In the genomic region with DNA sequence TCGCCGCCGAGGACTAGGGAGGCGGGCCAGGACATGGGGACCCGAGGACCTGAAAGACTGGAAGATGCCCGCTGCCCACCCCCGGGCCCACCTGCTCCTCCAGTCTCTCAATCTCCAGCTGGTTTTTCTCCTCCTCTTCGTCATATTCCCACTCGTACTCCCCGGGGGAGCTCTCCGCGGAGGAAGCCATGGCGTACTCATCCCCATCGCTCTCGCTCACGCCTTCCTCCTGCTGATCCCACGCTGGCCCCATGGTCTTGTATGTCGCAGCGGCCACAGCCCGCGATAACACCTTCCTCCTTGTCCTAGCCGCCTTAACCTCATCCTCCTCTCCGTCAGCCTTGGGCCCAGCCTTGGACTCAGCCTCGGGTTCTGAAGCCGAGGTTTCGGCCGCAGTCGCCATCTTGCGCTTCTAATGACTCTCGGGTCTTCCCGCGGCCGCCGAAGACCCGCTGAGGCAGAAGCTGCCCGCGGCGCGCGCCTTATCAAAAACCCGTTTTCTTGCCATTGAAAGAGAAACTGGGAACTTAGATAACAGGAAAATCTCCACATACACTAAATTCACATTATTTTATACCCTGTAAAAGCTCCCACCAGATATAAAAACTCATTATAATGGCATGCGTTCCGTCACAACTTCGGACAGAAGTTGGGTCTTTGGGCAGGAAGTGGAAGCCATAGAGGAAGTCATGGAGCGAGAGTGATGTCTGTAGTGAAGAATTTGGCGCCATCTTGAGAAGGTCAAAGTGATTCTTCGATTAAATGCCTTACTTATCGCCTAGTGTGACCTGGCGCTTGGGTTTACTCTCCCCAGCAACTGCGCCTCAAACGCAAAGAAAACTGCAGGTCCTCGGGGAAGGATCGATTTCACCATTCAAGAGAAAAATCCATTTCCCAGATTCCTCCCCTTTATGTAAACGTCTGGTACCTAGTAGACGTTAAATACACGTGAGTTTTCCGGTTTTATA, we compare ENCODE assay signal across 8 cellular contexts. TPM values are rescaled to one million over a fixed set of nuclear protein-coding genes. Genes with fewer than 3 reads are reported as not detected.
DNase-seq lines count a peak whose midpoint lies in the region; ATAC-seq and TF ChIP-seq lines count a peak whose summit lies in the region.

A gene with protein sequence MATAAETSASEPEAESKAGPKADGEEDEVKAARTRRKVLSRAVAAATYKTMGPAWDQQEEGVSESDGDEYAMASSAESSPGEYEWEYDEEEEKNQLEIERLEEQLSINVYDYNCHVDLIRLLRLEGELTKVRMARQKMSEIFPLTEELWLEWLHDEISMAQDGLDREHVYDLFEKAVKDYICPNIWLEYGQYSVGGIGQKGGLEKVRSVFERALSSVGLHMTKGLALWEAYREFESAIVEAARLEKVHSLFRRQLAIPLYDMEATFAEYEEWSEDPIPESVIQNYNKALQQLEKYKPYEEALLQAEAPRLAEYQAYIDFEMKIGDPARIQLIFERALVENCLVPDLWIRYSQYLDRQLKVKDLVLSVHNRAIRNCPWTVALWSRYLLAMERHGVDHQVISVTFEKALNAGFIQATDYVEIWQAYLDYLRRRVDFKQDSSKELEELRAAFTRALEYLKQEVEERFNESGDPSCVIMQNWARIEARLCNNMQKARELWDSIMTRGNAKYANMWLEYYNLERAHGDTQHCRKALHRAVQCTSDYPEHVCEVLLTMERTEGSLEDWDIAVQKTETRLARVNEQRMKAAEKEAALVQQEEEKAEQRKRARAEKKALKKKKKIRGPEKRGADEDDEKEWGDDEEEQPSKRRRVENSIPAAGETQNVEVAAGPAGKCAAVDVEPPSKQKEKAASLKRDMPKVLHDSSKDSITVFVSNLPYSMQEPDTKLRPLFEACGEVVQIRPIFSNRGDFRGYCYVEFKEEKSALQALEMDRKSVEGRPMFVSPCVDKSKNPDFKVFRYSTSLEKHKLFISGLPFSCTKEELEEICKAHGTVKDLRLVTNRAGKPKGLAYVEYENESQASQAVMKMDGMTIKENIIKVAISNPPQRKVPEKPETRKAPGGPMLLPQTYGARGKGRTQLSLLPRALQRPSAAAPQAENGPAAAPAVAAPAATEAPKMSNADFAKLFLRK (minus strand): TSS at position 422 of the 968 bp plus-strand sequence. CDS start 19 bp downstream, at position 403.

- no peaks in the 10 kb centered on the region for H3K27me3 Mint-ChIP-seq in activated naive CD4-positive, alpha-beta T cell treated with anti-CD3 and anti-CD28 coated beads, Interleukin-2, amount 50 U/mL, for 24 hours

- peak; percentile 64 for DNase-seq in GM04503 (ENCODE audit: low read depth)
- DNase-seq in HFF-Myc (ENCODE audit: extremely low read depth, low read depth): peak; percentile 81
- peak; percentile 68 for DNase-seq in NCI-H1048 (lab: John Stamatoyannopoulos, UW)
- peak; percentile 91 for DNase-seq in glomerular endothelial cell (ENCODE audit: extremely low read depth, low read depth, low spot score)
- peak in 53 of 56 donors; percentile 20 to 91 (median 72) for DNase-seq in nucleus accumbens (lab: John Stamatoyannopoulos, UW)
- peak; percentile 97 for DNase-seq in superior temporal gyrus (ENCODE audit: extremely low spot score)

- peak; percentile 69 for ATAC-seq in SK-N-SH treated with all-trans-retinoic acid at 6 μM for 48 hours

- H3K36me3 Mint-ChIP-seq in activated naive CD4-positive, alpha-beta T cell treated with anti-CD3 and anti-CD28 coated beads, Interleukin-2, amount 50 U/mL, for 24 hours: peaks cover 9% of the 10 kb centered on the region

- TF ChIP-seq CTCF in HFF-Myc (IDR thresholded peaks at IDR 0.05; ENCODE audit: low read depth, low read length, missing control alignments): no peak

- no peaks in the 10 kb centered on the region for H3K9me3 Mint-ChIP-seq in activated naive CD4-positive, alpha-beta T cell treated with anti-CD3 and anti-CD28 coated beads, Interleukin-2, amount 50 U/mL, for 24 hours

- peak within 1 kb of the TSS; percentile 98 for H3K4me3 Mint-ChIP-seq in activated naive CD4-positive, alpha-beta T cell treated with anti-CD3 and anti-CD28 coated beads, Interleukin-2, amount 50 U/mL, for 24 hours

- H3K4me3 ChIP-seq in HFF-Myc (replicated peaks; ENCODE audit: low read depth, low read length): peak within 1 kb of the TSS; percentile 95

- H3K4me1 Mint-ChIP-seq in activated naive CD4-positive, alpha-beta T cell treated with anti-CD3 and anti-CD28 coated beads, Interleukin-2, amount 50 U/mL, for 24 hours: peaks cover 59% of the 10 kb centered on the region

- H3K27ac Mint-ChIP-seq in activated naive CD4-positive, alpha-beta T cell treated with anti-CD3 and anti-CD28 coated beads, Interleukin-2, amount 50 U/mL, for 24 hours: peak within 1 kb of the TSS; percentile 99

TF ChIP-seq in SK-N-SH treated with all-trans-retinoic acid at 6 μM for 48 hours, 23 proteins besides CTCF, POLR2A, EP300 and RAD21:
- TF ChIP-seq PPARA (CRISPR knock-in tag; IDR thresholded peaks at IDR 0.05; ENCODE audit: borderline replicate concordance) (no peak), ZFP3 (CRISPR knock-in tag; IDR thresholded peaks at IDR 0.05) (no peak), ZNF70 (CRISPR knock-in tag; IDR thresholded peaks at IDR 0.05) (no peak), BACH2 (CRISPR knock-in tag; IDR thresholded peaks at IDR 0.05; ENCODE audit: borderline replicate concordance) (no peak), POU6F1 (CRISPR knock-in tag; IDR thresholded peaks at IDR 0.05; ENCODE audit: borderline replicate concordance, low read depth) (no peak), ARNTL (CRISPR knock-in tag; IDR thresholded peaks at IDR 0.05; ENCODE audit: borderline replicate concordance, low read depth) (no peak), TOX (CRISPR knock-in tag; IDR thresholded peaks at IDR 0.05; ENCODE audit: borderline replicate concordance) (no peak), CREB5 (CRISPR knock-in tag; IDR thresholded peaks at IDR 0.05; ENCODE audit: low read depth) (no peak), SNAI2 (CRISPR knock-in tag; IDR thresholded peaks at IDR 0.05) (no peak), TSHZ2 (CRISPR knock-in tag; IDR thresholded peaks at IDR 0.05) (no peak)
TF ChIP-seq in SK-N-SH treated with all-trans-retinoic acid at 6 μM for 48 hours: peak in this region for 0.

RNA-seq across cellular contexts. Expression of the gene that starts here (rescaled TPM):
- total RNA-seq in glomerular endothelial cell: 25.9 and 54.7 TPM in 2 replicates

Comparison
In these comparisons a context has a peak if more than half of its experiments do, and no peak if none do; other contexts are left out.
1. Peak in every context shown above with its lines: DNase-seq, ATAC-seq and H3K4me3 ChIP-seq.